In genomic region chr10:8614054-8614565, GRCh38 we compare ENCODE assay signal across 19 cellular contexts.
"Had no signal": no experiment of that assay in that cellular context is flagged by ENCODE, and none has a peak within 500 bp of the region (broad histone marks: within the 10 kb centered on the region; RNA-seq: fewer than 3 reads in every experiment).

No MANE protein-coding gene starts in this region.

- H3K4me3 Mint-ChIP-seq: activated naive CD8-positive, alpha-beta T cell; activated T-helper 1 cell treated with anti-CD3 and anti-CD28 coated beads, Interleukin-12 subunit alpha, Interleukin-12 subunit beta, Interleukin-2, Interleukin-4 antibody, amounts not matched to agents 30 ng/mL and 10 ng/mL and 1 ng/mL, durations not matched to agents 14 hours and 24 hours and 36 hours; naive B cell; neural crest cell had no signal

- H3K27ac Mint-ChIP-seq: activated naive CD8-positive, alpha-beta T cell; activated T-helper 1 cell treated with anti-CD3 and anti-CD28 coated beads, Interleukin-12 subunit alpha, Interleukin-12 subunit beta, Interleukin-2, Interleukin-4 antibody, amounts not matched to agents 30 ng/mL and 10 ng/mL and 1 ng/mL, durations not matched to agents 14 hours and 24 hours and 36 hours had no signal

- H3K4me3 ChIP-seq: dorsolateral prefrontal cortex, left lung, psoas muscle, skin epidermis, testis, upper lobe of left lung had no signal

- H3K4me1 Mint-ChIP-seq: neural crest cell had no signal

- ATAC-seq: left lung, psoas muscle, right cardiac atrium had no signal

- H3K27me3 Mint-ChIP-seq: activated naive CD8-positive, alpha-beta T cell; naive B cell had no signal

- H3K36me3 ChIP-seq: left lung, upper lobe of left lung had no signal

- H3K27ac ChIP-seq: dorsolateral prefrontal cortex, left lung, psoas muscle, skin epidermis, testis, upper lobe of left lung had no signal

- H3K9me3 ChIP-seq: testis, upper lobe of left lung had no signal

- H3K4me1 ChIP-seq: left lung, psoas muscle, testis had no signal

- DNase-seq: activated CD4-positive, alpha-beta T cell treated with anti-CD3 and anti-CD28 coated beads, Interleukin-2, amount 50 U/mL, for 4 hours; amniotic stem cell; caudate nucleus; dorsolateral prefrontal cortex; erythroblast; hypothalamus; islet precursor cell; left lung; naive B cell; psoas muscle; right cardiac atrium; stimulated activated CD4-positive, alpha-beta T cell treated with anti-CD3 and anti-CD28 coated beads, Interleukin-15, amount 100 ng/mL, for 24 hours; stimulated activated CD4-positive, alpha-beta T cell treated with anti-CD3 and anti-CD28 coated beads, Interleukin-2, amount 100 ng/mL, for 48 hours; testis; upper lobe of left lung had no signal

- H3K27me3 ChIP-seq: left lung, testis, upper lobe of left lung had no signal
